ENCODE assay signal across 11 cellular contexts in genomic region chr20:57350086-57350710, GRCh38. TPM values are rescaled to one million over a fixed set of nuclear protein-coding genes. Genes with fewer than 3 reads are reported as not detected.
A peak's percentile ranks its signal among the peaks of the same experiment; 100 is the strongest.
DNase-seq lines count a peak whose midpoint lies in the region; ATAC-seq and TF ChIP-seq lines count a peak whose summit lies in the region.
"Had no signal": no experiment of that assay in that cellular context is flagged by ENCODE, and none has a peak within 500 bp of the region (broad histone marks: within the 10 kb centered on the region; RNA-seq: fewer than 3 reads in every experiment).

No MANE protein-coding gene starts in this region.

- H3K36me3 Mint-ChIP-seq in activated CD8-positive, alpha-beta T cell treated with anti-CD3 and anti-CD28 coated beads for 36 hours (ENCODE audit: low read depth): peaks cover 22% of the 10 kb centered on the region

- H3K27ac Mint-ChIP-seq in activated CD8-positive, alpha-beta T cell treated with anti-CD3 and anti-CD28 coated beads for 36 hours: peak overlapping the region; percentile 52

- H3K4me1 ChIP-seq in left ventricle myocardium inferior: peaks cover 16% of the 10 kb centered on the region

- no peak for ATAC-seq in left ventricle myocardium superior
- ATAC-seq in activated CD8-positive, alpha-beta T cell treated with anti-CD3 and anti-CD28 coated beads for 36 hours: no peak

- DNase-seq in left ventricle myocardium inferior: no peak
- no peak for DNase-seq in left ventricle myocardium superior
- DNase-seq in activated CD8-positive, alpha-beta T cell treated with anti-CD3 and anti-CD28 coated beads for 36 hours: no peak
- DNase-seq in left kidney (ENCODE audit: low read depth, low spot score): peak; percentile 15
- no peak for DNase-seq in OCI-M2 (lab: John Stamatoyannopoulos, UW; ENCODE audit: unreplicated experiment)
- DNase-seq in occipital lobe (lab: John Stamatoyannopoulos, UW): no peak
- no peak for DNase-seq in islet precursor cell
- no peak for DNase-seq in activated CD4-positive, alpha-beta T cell treated with anti-CD3 and anti-CD28 coated beads, Interleukin-2, amount 50 U/mL, for 4 hours

- no peaks in the 10 kb centered on the region for H3K9me3 ChIP-seq in left ventricle myocardium inferior (replicated peaks)

- H3K36me3 ChIP-seq in left ventricle myocardium inferior: no peaks in the 10 kb centered on the region

- H3K9me3 Mint-ChIP-seq in activated CD8-positive, alpha-beta T cell treated with anti-CD3 and anti-CD28 coated beads for 36 hours: no peaks in the 10 kb centered on the region

- H3K4me3 ChIP-seq in left ventricle myocardium inferior: peak overlapping the region; percentile 97

- peak overlapping the region; percentile 49 for H3K4me3 Mint-ChIP-seq in activated CD8-positive, alpha-beta T cell treated with anti-CD3 and anti-CD28 coated beads for 36 hours

- intact Hi-C loops in left ventricle myocardium inferior (cut with micrococcal nuclease): no loop called here
- intact Hi-C loops in left ventricle myocardium superior (cut with micrococcal nuclease): loop anchor here (5.0 kb wide), 1 partner anchor 183 kb away; no protein-coding TSS in a partner anchor
- intact Hi-C loops in activated CD8-positive, alpha-beta T cell treated with anti-CD3 and anti-CD28 coated beads for 36 hours (cut with micrococcal nuclease): no loop called here

- POLR2A ChIA-PET in activated CD8-positive, alpha-beta T cell treated with anti-CD3 and anti-CD28 coated beads for 36 hours (lab: Charles Lee): interaction anchor here (1.2 kb wide), 1 partner anchor 30 kb away, joined by 3 read pairs; no protein-coding TSS in a partner anchor

- no peak overlapping the region for H3K27ac ChIP-seq in left ventricle myocardium inferior (replicated peaks)

- no peak for TF ChIP-seq CTCF in left ventricle myocardium inferior (IDR thresholded peaks at IDR 0.05; ENCODE audit: borderline replicate concordance)
- no peak for TF ChIP-seq CTCF in activated CD8-positive, alpha-beta T cell treated with anti-CD3 and anti-CD28 coated beads for 36 hours (IDR thresholded peaks at IDR 0.05)

- no peaks in the 10 kb centered on the region for H3K27me3 ChIP-seq in left ventricle myocardium inferior (ENCODE audit: low read depth)
- H3K27me3 ChIP-seq: brain microvascular endothelial cell had no signal

- peaks cover 2% of the 10 kb centered on the region for H3K27me3 Mint-ChIP-seq in activated CD8-positive, alpha-beta T cell treated with anti-CD3 and anti-CD28 coated beads for 36 hours

- CTCF ChIA-PET in activated CD8-positive, alpha-beta T cell treated with anti-CD3 and anti-CD28 coated beads for 36 hours (lab: Charles Lee): interaction anchor here (0.9 to 5.6 kb wide), 6 partner anchors 12 to 259 kb away, joined by 3 to 42 read pairs (median 6); no protein-coding TSS in a partner anchor

- peaks cover 26% of the 10 kb centered on the region for H3K4me1 Mint-ChIP-seq in activated CD8-positive, alpha-beta T cell treated with anti-CD3 and anti-CD28 coated beads for 36 hours (ENCODE audit: low read depth)

RNA-seq across cellular contexts. Expression of gene RAE1, which starts 0.9 kb away (rescaled TPM):
- 15.3 TPM for total RNA-seq in left ventricle myocardium inferior
- 15.1 TPM for total RNA-seq in left ventricle myocardium superior
- total RNA-seq in activated CD8-positive, alpha-beta T cell treated with anti-CD3 and anti-CD28 coated beads for 36 hours: 10 to 100 TPM; 41.1 to 42.9 TPM
- total RNA-seq in occipital lobe: 35.2 TPM

RNA-seq across cellular contexts. Expression of gene SPO11, which starts 20.6 kb away (rescaled TPM):
- not detected for total RNA-seq in left ventricle myocardium inferior
- total RNA-seq in left ventricle myocardium superior: not detected
- total RNA-seq in activated CD8-positive, alpha-beta T cell treated with anti-CD3 and anti-CD28 coated beads for 36 hours: not detected
- not detected for total RNA-seq in occipital lobe
- total RNA-seq: M059J, mesenteric fat pad had no signal

RNA-seq across cellular contexts. Expression of gene RBM38, which starts 41.0 kb away (rescaled TPM):
- total RNA-seq in left ventricle myocardium inferior (75.5 TPM), left ventricle myocardium superior (89.3 TPM), occipital lobe (11.2 TPM)
- total RNA-seq in activated CD8-positive, alpha-beta T cell treated with anti-CD3 and anti-CD28 coated beads for 36 hours: 100 to 1,000 TPM; 114 to 116 TPM
